ENCODE assay signal across 1 cellular context in genomic region chr3:9399746-9400145, GRCh38.
TF ChIP-seq lines count a peak whose summit lies in the region.

No MANE protein-coding gene starts in this region.

TF ChIP-seq in K562, 482 proteins besides CTCF, POLR2A, EP300 and RAD21 (continued from another document and continues in another):
- TF ChIP-seq, protein P1, sequence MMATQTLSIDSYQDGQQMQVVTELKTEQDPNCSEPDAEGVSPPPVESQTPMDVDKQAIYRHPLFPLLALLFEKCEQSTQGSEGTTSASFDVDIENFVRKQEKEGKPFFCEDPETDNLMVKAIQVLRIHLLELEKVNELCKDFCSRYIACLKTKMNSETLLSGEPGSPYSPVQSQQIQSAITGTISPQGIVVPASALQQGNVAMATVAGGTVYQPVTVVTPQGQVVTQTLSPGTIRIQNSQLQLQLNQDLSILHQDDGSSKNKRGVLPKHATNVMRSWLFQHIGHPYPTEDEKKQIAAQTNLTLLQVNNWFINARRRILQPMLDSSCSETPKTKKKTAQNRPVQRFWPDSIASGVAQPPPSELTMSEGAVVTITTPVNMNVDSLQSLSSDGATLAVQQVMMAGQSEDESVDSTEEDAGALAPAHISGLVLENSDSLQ (IDR thresholded peaks at IDR 0.05): peak; percentile 8; the same call in 1 of the 2 replicates
- TF ChIP-seq TAF1 (IDR thresholded peaks at IDR 0.05; ENCODE audit: control insufficient read depth, extremely low read depth, insufficient read depth, low read length, severe bottlenecking): peak; percentile 55
- no peak for TF ChIP-seq HNRNPK (IDR thresholded peaks at IDR 0.05; ENCODE audit: low read depth, low read length, poor library complexity, severe bottlenecking)
- TF ChIP-seq GABPB1 (CRISPR knock-in tag; IDR thresholded peaks at IDR 0.05): no peak
- TF ChIP-seq MGA (IDR thresholded peaks at IDR 0.05): no peak
- TF ChIP-seq KAT7 (CRISPR knock-in tag; IDR thresholded peaks at IDR 0.05; ENCODE audit: borderline replicate concordance): no peak
- TF ChIP-seq, protein P2, sequence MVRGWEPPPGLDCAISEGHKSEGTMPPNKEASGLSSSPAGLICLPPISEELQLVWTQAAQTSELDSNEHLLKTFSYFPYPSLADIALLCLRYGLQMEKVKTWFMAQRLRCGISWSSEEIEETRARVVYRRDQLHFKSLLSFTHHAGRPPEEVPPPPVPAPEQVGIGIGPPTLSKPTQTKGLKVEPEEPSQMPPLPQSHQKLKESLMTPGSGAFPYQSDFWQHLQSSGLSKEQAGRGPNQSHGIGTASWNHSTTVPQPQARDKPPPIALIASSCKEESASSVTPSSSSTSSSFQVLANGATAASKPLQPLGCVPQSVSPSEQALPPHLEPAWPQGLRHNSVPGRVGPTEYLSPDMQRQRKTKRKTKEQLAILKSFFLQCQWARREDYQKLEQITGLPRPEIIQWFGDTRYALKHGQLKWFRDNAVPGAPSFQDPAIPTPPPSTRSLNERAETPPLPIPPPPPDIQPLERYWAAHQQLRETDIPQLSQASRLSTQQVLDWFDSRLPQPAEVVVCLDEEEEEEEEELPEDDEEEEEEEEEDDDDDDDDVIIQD (CRISPR knock-in tag; IDR thresholded peaks at IDR 0.05): no peak
- no peak for TF ChIP-seq FOXK1 (CRISPR knock-in tag; IDR thresholded peaks at IDR 0.05; ENCODE audit: borderline replicate concordance)
- no peak for TF ChIP-seq LEF1 (IDR thresholded peaks at IDR 0.05)
- 0 out of 2 replicates have a peak, but pooled peaks have one; percentile 15 for TF ChIP-seq ZNF644 (tag; IDR thresholded peaks at IDR 0.05; ENCODE audit: low read depth)
- TF ChIP-seq ZNF134 (CRISPR knock-in tag; conservative IDR thresholded peaks at IDR 0.05): no peak
- no peak for TF ChIP-seq ZNF586 (CRISPR knock-in tag; conservative IDR thresholded peaks at IDR 0.05)
- TF ChIP-seq CBX5 (IDR thresholded peaks at IDR 0.05; ENCODE audit: borderline replicate concordance, low read depth): no peak
- no peak for TF ChIP-seq POLR2H (tag; IDR thresholded peaks at IDR 0.05; ENCODE audit: low read depth)
- TF ChIP-seq ZNF444 (CRISPR knock-in tag; IDR thresholded peaks at IDR 0.05): no peak
- no peak for TF ChIP-seq RBM25 (IDR thresholded peaks at IDR 0.05; ENCODE audit: low read depth, low read length, severe bottlenecking)
- TF ChIP-seq ARHGAP35 (IDR thresholded peaks at IDR 0.05; ENCODE audit: partially characterized antibody): no peak
- TF ChIP-seq ZNF785 (CRISPR knock-in tag; IDR thresholded peaks at IDR 0.05): no peak
- TF ChIP-seq TEAD1 (CRISPR knock-in tag; IDR thresholded peaks at IDR 0.05): no peak
- peak; percentile 62 for TF ChIP-seq CHD1 (IDR thresholded peaks at IDR 0.05; ENCODE audit: low read length)
- TF ChIP-seq PRPF4 (IDR thresholded peaks at IDR 0.05; ENCODE audit: insufficient read depth, low read depth, low read length, poor library complexity, severe bottlenecking): no peak
- TF ChIP-seq HDAC2 (IDR thresholded peaks at IDR 0.05): 0 out of 2 replicates have a peak, but pooled peaks have one; percentile 22
- TF ChIP-seq, protein P3, sequence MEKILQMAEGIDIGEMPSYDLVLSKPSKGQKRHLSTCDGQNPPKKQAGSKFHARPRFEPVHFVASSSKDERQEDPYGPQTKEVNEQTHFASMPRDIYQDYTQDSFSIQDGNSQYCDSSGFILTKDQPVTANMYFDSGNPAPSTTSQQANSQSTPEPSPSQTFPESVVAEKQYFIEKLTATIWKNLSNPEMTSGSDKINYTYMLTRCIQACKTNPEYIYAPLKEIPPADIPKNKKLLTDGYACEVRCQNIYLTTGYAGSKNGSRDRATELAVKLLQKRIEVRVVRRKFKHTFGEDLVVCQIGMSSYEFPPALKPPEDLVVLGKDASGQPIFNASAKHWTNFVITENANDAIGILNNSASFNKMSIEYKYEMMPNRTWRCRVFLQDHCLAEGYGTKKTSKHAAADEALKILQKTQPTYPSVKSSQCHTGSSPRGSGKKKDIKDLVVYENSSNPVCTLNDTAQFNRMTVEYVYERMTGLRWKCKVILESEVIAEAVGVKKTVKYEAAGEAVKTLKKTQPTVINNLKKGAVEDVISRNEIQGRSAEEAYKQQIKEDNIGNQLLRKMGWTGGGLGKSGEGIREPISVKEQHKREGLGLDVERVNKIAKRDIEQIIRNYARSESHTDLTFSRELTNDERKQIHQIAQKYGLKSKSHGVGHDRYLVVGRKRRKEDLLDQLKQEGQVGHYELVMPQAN (IDR thresholded peaks at IDR 0.05; ENCODE audit: borderline replicate concordance): peak; percentile 26; the same call in 1 of the 2 replicates
- TF ChIP-seq ARID4B (CRISPR knock-in tag; IDR thresholded peaks at IDR 0.05): peak; percentile 78
- TF ChIP-seq ZNF551 (CRISPR knock-in tag; IDR thresholded peaks at IDR 0.05): no peak
- TF ChIP-seq, protein P4, sequence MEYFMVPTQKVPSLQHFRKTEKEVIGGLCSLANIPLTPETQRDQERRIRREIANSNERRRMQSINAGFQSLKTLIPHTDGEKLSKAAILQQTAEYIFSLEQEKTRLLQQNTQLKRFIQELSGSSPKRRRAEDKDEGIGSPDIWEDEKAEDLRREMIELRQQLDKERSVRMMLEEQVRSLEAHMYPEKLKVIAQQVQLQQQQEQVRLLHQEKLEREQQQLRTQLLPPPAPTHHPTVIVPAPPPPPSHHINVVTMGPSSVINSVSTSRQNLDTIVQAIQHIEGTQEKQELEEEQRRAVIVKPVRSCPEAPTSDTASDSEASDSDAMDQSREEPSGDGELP (CRISPR knock-in tag; IDR thresholded peaks at IDR 0.05; ENCODE audit: borderline replicate concordance): peak; percentile 82
- TF ChIP-seq SLC30A9 (CRISPR knock-in tag; IDR thresholded peaks at IDR 0.05): no peak
- TF ChIP-seq, protein P5, sequence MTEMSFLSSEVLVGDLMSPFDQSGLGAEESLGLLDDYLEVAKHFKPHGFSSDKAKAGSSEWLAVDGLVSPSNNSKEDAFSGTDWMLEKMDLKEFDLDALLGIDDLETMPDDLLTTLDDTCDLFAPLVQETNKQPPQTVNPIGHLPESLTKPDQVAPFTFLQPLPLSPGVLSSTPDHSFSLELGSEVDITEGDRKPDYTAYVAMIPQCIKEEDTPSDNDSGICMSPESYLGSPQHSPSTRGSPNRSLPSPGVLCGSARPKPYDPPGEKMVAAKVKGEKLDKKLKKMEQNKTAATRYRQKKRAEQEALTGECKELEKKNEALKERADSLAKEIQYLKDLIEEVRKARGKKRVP (CRISPR knock-in tag; IDR thresholded peaks at IDR 0.05): no peak
- peak; percentile 43 for TF ChIP-seq SAP30 (IDR thresholded peaks at IDR 0.05; ENCODE audit: borderline replicate concordance, insufficient read depth, low read depth, low read length, poor library complexity, severe bottlenecking)
- TF ChIP-seq, protein P6, sequence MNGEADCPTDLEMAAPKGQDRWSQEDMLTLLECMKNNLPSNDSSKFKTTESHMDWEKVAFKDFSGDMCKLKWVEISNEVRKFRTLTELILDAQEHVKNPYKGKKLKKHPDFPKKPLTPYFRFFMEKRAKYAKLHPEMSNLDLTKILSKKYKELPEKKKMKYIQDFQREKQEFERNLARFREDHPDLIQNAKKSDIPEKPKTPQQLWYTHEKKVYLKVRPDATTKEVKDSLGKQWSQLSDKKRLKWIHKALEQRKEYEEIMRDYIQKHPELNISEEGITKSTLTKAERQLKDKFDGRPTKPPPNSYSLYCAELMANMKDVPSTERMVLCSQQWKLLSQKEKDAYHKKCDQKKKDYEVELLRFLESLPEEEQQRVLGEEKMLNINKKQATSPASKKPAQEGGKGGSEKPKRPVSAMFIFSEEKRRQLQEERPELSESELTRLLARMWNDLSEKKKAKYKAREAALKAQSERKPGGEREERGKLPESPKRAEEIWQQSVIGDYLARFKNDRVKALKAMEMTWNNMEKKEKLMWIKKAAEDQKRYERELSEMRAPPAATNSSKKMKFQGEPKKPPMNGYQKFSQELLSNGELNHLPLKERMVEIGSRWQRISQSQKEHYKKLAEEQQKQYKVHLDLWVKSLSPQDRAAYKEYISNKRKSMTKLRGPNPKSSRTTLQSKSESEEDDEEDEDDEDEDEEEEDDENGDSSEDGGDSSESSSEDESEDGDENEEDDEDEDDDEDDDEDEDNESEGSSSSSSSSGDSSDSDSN (IDR thresholded peaks at IDR 0.05; ENCODE audit: borderline replicate concordance in 1 of 2, low read depth in 2 of 2, low read length in 2 of 2): no peak
- TF ChIP-seq PPARD (CRISPR knock-in tag; IDR thresholded peaks at IDR 0.05): no peak
